In the genomic region with DNA sequence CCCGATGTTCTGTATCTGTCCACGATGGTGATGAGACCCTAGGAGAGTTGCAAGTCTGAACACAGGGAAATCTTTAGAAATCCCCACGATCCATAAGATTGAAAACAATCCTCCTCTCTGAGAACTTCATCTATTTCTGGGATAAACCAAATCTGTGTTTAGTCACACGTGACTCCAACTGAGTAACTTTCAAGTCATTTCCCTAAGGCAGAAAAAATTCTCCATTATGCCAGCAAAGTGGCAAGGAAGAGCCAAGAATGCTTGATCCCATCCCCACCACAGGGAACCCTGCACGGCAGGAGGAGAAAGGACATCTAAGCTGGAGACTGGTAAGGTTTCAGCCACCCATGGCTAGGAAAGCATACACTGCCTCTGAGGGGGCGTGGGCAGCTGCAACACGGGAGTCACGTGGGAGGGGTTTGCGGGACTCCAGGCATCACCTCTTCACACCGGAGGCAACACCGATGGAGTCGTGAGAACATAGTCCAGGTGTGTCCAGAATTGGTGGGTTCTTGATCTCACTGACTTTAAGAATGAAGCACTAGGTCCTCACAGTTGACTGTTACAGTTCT, we compare ENCODE assay signal across 6 cellular contexts. TPM values are rescaled to one million over a fixed set of nuclear protein-coding genes. Genes with fewer than 3 reads are reported as not detected.
A peak's percentile ranks its signal among the peaks of the same experiment; 100 is the strongest.
DNase-seq lines count a peak whose midpoint lies in the region; ATAC-seq and TF ChIP-seq lines count a peak whose summit lies in the region.

No MANE protein-coding gene starts in this region.

- H3K36me3 Mint-ChIP-seq in activated naive CD8-positive, alpha-beta T cell treated with anti-CD3 and anti-CD28 coated beads, Interleukin-2, amount 50 U/mL, for 24 hours (ENCODE audit: low read depth) = peaks cover 5% of the 10 kb centered on the region
- peaks cover 12% of the 10 kb centered on the region for H3K36me3 Mint-ChIP-seq in activated naive CD8-positive, alpha-beta T cell treated with anti-CD3 and anti-CD28 coated beads for 36 hours

- H3K27me3 ChIP-seq in stomach = no peaks in the 10 kb centered on the region
- no peaks in the 10 kb centered on the region for H3K27me3 ChIP-seq in upper lobe of right lung

- TF ChIP-seq POLR2A in stomach (IDR thresholded peaks at IDR 0.05) = no peak

- no peaks in the 10 kb centered on the region for H3K9me3 ChIP-seq in stomach
- H3K9me3 ChIP-seq in upper lobe of right lung = no peaks in the 10 kb centered on the region

- TF ChIP-seq CTCF in epithelial cell of esophagus (IDR thresholded peaks at IDR 0.05; ENCODE audit: insufficient read depth, low read depth, low read length, missing control alignments) (no peak), stomach (IDR thresholded peaks at IDR 0.05) (no peak), upper lobe of right lung (IDR thresholded peaks at IDR 0.05) (no peak)

- no peak overlapping the region for H3K4me3 Mint-ChIP-seq in activated naive CD8-positive, alpha-beta T cell treated with anti-CD3 and anti-CD28 coated beads, Interleukin-2, amount 50 U/mL, for 24 hours
- H3K4me3 Mint-ChIP-seq in activated naive CD8-positive, alpha-beta T cell treated with anti-CD3 and anti-CD28 coated beads for 36 hours = no peak overlapping the region

- H3K4me1 Mint-ChIP-seq in activated naive CD8-positive, alpha-beta T cell treated with anti-CD3 and anti-CD28 coated beads, Interleukin-2, amount 50 U/mL, for 24 hours = peaks cover 31% of the 10 kb centered on the region
- peaks cover 23% of the 10 kb centered on the region for H3K4me1 Mint-ChIP-seq in activated naive CD8-positive, alpha-beta T cell treated with anti-CD3 and anti-CD28 coated beads for 36 hours

- H3K4me3 ChIP-seq in epithelial cell of esophagus (ENCODE audit: low read length) (no peak overlapping the region), stomach (no peak overlapping the region), upper lobe of right lung (no peak overlapping the region)

- H3K27ac ChIP-seq in stomach (peak overlapping the region in 3 of 5 donors; percentile 20 to 78 (median 60)), upper lobe of right lung (no peak overlapping the region)

- H3K36me3 ChIP-seq in stomach = peaks cover 0 to under 1% (median 0%) of the 10 kb centered on the region in 4 donors
- H3K36me3 ChIP-seq in upper lobe of right lung = no peaks in the 10 kb centered on the region

- DNase-seq in activated naive CD8-positive, alpha-beta T cell treated with anti-CD3 and anti-CD28 coated beads, Interleukin-2, amount 50 U/mL, for 24 hours = no peak
- DNase-seq in activated naive CD8-positive, alpha-beta T cell treated with anti-CD3 and anti-CD28 coated beads for 36 hours = no peak
- DNase-seq in epithelial cell of esophagus (ENCODE audit: low read depth) = peak; percentile 52
- DNase-seq in stomach = no peak
- DNase-seq in upper lobe of right lung = no peak

- WGBS in stomach, 5 donors = 75 to 84% (median 79%) methylated on average over 12 of the region's 12 CpGs

- no peak for TF ChIP-seq EP300 in stomach (IDR thresholded peaks at IDR 0.05)

- H3K27ac Mint-ChIP-seq in activated naive CD8-positive, alpha-beta T cell treated with anti-CD3 and anti-CD28 coated beads, Interleukin-2, amount 50 U/mL, for 24 hours = peak overlapping the region; percentile 30
- no peak overlapping the region for H3K27ac Mint-ChIP-seq in activated naive CD8-positive, alpha-beta T cell treated with anti-CD3 and anti-CD28 coated beads for 36 hours

- ATAC-seq in activated naive CD8-positive, alpha-beta T cell treated with anti-CD3 and anti-CD28 coated beads, Interleukin-2, amount 50 U/mL, for 24 hours = no peak
- ATAC-seq in upper lobe of right lung = no peak
- ATAC-seq in HG02870 (IDR thresholded peaks at IDR 0.05; ENCODE audit: unreplicated experiment) = no peak

- H3K4me1 ChIP-seq in stomach (peaks cover 59 to 74% (median 71%) of the 10 kb centered on the region in 4 donors), upper lobe of right lung (peaks cover 27% of the 10 kb centered on the region)

- intact Hi-C loops in stomach (cut with DNase I; ENCODE audit: low total_unique reads) = no loop called here
- intact Hi-C loops in upper lobe of right lung (cut with DNase I) = no loop called here

- no peaks in the 10 kb centered on the region for H3K9me3 Mint-ChIP-seq in activated naive CD8-positive, alpha-beta T cell treated with anti-CD3 and anti-CD28 coated beads, Interleukin-2, amount 50 U/mL, for 24 hours
- no peaks in the 10 kb centered on the region for H3K9me3 Mint-ChIP-seq in activated naive CD8-positive, alpha-beta T cell treated with anti-CD3 and anti-CD28 coated beads for 36 hours

- H3K27me3 Mint-ChIP-seq in activated naive CD8-positive, alpha-beta T cell treated with anti-CD3 and anti-CD28 coated beads, Interleukin-2, amount 50 U/mL, for 24 hours = no peaks in the 10 kb centered on the region
- no peaks in the 10 kb centered on the region for H3K27me3 Mint-ChIP-seq in activated naive CD8-positive, alpha-beta T cell treated with anti-CD3 and anti-CD28 coated beads for 36 hours

RNA-seq across cellular contexts. Expression of a gene that starts 2.9 kb away (rescaled TPM):
- total RNA-seq in activated naive CD8-positive, alpha-beta T cell treated with anti-CD3 and anti-CD28 coated beads for 36 hours = 100 to 1,000 TPM; 137 to 147 TPM
- total RNA-seq in stomach (100 to 1,000 TPM in 4 of 5 donors, 10 to 100 TPM in 1; 73.3 to 366 (median 252) TPM), upper lobe of right lung (66.1 TPM)
- polyA plus RNA-seq in stomach = 100 to 1,000 TPM; 200 to 247 (median 213) TPM

RNA-seq across cellular contexts. Expression of a gene that starts 26.0 kb away (rescaled TPM):
- 1 to 10 TPM in 1 of 2 experiments, under 1 TPM in 1; 0.87 to 1.7 TPM for total RNA-seq in activated naive CD8-positive, alpha-beta T cell treated with anti-CD3 and anti-CD28 coated beads for 36 hours
- total RNA-seq in stomach = 10 to 100 TPM in 1 of 5 donors, 1 to 10 TPM in 3, not detected in 1; 7.0 to 59.4 (median 7.6) TPM
- 10 to 100 TPM; 12.3 to 16.7 (median 14.5) TPM for polyA plus RNA-seq in stomach
- 5.5 TPM for total RNA-seq in upper lobe of right lung

RNA-seq across cellular contexts. Expression of a gene that starts 45.5 kb away (rescaled TPM):
- 100 to 1,000 TPM; 112 TPM for total RNA-seq in activated naive CD8-positive, alpha-beta T cell treated with anti-CD3 and anti-CD28 coated beads for 36 hours
- total RNA-seq in stomach (100 to 1,000 TPM in 4 of 5 donors, 10 to 100 TPM in 1; 85.2 to 292 (median 119) TPM), upper lobe of right lung (174 TPM)
- polyA plus RNA-seq in stomach = 100 to 1,000 TPM; 100 to 123 (median 107) TPM

RNA-seq across cellular contexts. Expression of a gene that starts 50.9 kb away (rescaled TPM):
- 1 to 10 TPM; 1.1 to 1.4 TPM for total RNA-seq in activated naive CD8-positive, alpha-beta T cell treated with anti-CD3 and anti-CD28 coated beads for 36 hours
- total RNA-seq in stomach = 10 to 100 TPM in 3 of 5 donors, 1 to 10 TPM in 2; 4.7 to 59.7 (median 13.2) TPM
- 1 to 10 TPM; 4.6 to 7.9 (median 5.5) TPM for polyA plus RNA-seq in stomach
- 12.3 TPM for total RNA-seq in upper lobe of right lung
